ENCODE assay signal across 1 cellular context in genomic region chr6:83430606-83431544, GRCh38.
TF ChIP-seq lines count a peak whose summit lies in the region.

TSS of gene ME1 (minus strand) at chr6:83431051. CDS start at chr6:83430954, 97 bp downstream.

TF ChIP-seq in GM12878, 131 proteins besides CTCF, POLR2A, EP300 and RAD21 (continued from another document and continues in another):
- TF ChIP-seq NKRF (conservative IDR thresholded peaks at IDR 0.05) (no peak; the same call in 1 of the 2 replicates), RCOR1 (conservative IDR thresholded peaks at IDR 0.05; ENCODE audit: low read depth, low read length) (no peak), ASH2L (IDR thresholded peaks at IDR 0.05; ENCODE audit: borderline replicate concordance, low read depth) (no peak), E4F1 (IDR thresholded peaks at IDR 0.05; ENCODE audit: borderline replicate concordance, partially characterized antibody) (no peak), KDM1A (IDR thresholded peaks at IDR 0.05; ENCODE audit: borderline replicate concordance) (no peak), ZNF622 (IDR thresholded peaks at IDR 0.05) (no peak), IRF5 (IDR thresholded peaks at IDR 0.05; ENCODE audit: borderline replicate concordance) (no peak), ETV6 (conservative IDR thresholded peaks at IDR 0.05 in 1 of 2, IDR thresholded peaks at IDR 0.05 in 1 of 2; ENCODE audit: borderline replicate concordance in 1 of 2, low read depth in 1 of 2) (no peak), CREM (IDR thresholded peaks at IDR 0.05; ENCODE audit: low read depth) (no peak), CBX5 (IDR thresholded peaks at IDR 0.05; ENCODE audit: low read depth) (0 out of 2 replicates have a peak, but pooled peaks have one; percentile 33), NRF1 (conservative IDR thresholded peaks at IDR 0.05; ENCODE audit: low read depth, low read length) (no peak), CHD4 (IDR thresholded peaks at IDR 0.05) (no peak), CHD2 (IDR thresholded peaks at IDR 0.05; ENCODE audit: borderline replicate concordance, low read depth, low read length) (no peak), BCLAF1 (IDR thresholded peaks at IDR 0.05) (no peak), ZZZ3 (IDR thresholded peaks at IDR 0.05; ENCODE audit: control insufficient read depth, insufficient read length, low read depth) (no peak), ZBED1 (IDR thresholded peaks at IDR 0.05; ENCODE audit: borderline replicate concordance) (no peak), BCL11A (IDR thresholded peaks at IDR 0.05; ENCODE audit: low read depth, low read length) (no peak), SIN3A (IDR thresholded peaks at IDR 0.05; ENCODE audit: low read depth, low read length) (no peak), CBX3 (IDR thresholded peaks at IDR 0.05; ENCODE audit: borderline replicate concordance, low read depth) (no peak), RAD51 (IDR thresholded peaks at IDR 0.05) (no peak), PAX8 (IDR thresholded peaks at IDR 0.05) (no peak), MAX (IDR thresholded peaks at IDR 0.05; ENCODE audit: low read depth, low read length) (no peak), SREBF2 (IDR thresholded peaks at IDR 0.05; ENCODE audit: low read length) (no peak), SUPT20H (IDR thresholded peaks at IDR 0.05; ENCODE audit: borderline replicate concordance, control insufficient read depth, low read depth, low read length) (no peak), EGR1 (IDR thresholded peaks at IDR 0.05; ENCODE audit: borderline replicate concordance in 1 of 2, low read depth in 2 of 2, low read length in 2 of 2) (peak; percentile 35 to 98), KLF5 (IDR thresholded peaks at IDR 0.05; ENCODE audit: partially characterized antibody) (no peak), RB1 (IDR thresholded peaks at IDR 0.05; ENCODE audit: borderline replicate concordance) (no peak), FOXK2 (IDR thresholded peaks at IDR 0.05) (no peak), SMAD5 (IDR thresholded peaks at IDR 0.05; ENCODE audit: low read depth) (no peak), TCF3 (IDR thresholded peaks at IDR 0.05; ENCODE audit: borderline replicate concordance, insufficient read depth, low read depth, low read length) (peak; percentile 57; the same call in 1 of the 2 replicates), BACH1 (IDR thresholded peaks at IDR 0.05; ENCODE audit: borderline replicate concordance) (peak; percentile 100), E2F4 (IDR thresholded peaks at IDR 0.05; ENCODE audit: low read depth, low read length) (no peak), MEF2A (IDR thresholded peaks at IDR 0.05; ENCODE audit: insufficient read depth, low read depth, low read length) (no peak), NR2F1 (conservative IDR thresholded peaks at IDR 0.05) (peak; percentile 90; the same call in 1 of the 2 replicates), CEBPZ (IDR thresholded peaks at IDR 0.05; ENCODE audit: low read depth, low read length) (no peak), HDGF (IDR thresholded peaks at IDR 0.05) (peak; percentile 75; the same call in 1 of the 2 replicates), RELB (IDR thresholded peaks at IDR 0.05; ENCODE audit: low read depth) (peak; percentile 38; the same call in 1 of the 2 replicates), SP1 (IDR thresholded peaks at IDR 0.05; ENCODE audit: low read depth, low read length) (no peak), HSF1 (IDR thresholded peaks at IDR 0.05; ENCODE audit: low read depth, low read length) (no peak), EED (IDR thresholded peaks at IDR 0.05; ENCODE audit: low read depth) (no peak), SMAD1 (IDR thresholded peaks at IDR 0.05; ENCODE audit: low read depth, partially characterized antibody) (no peak), LARP7 (IDR thresholded peaks at IDR 0.05) (0 out of 2 replicates have a peak, but pooled peaks have one; percentile 21), BHLHE40 (IDR thresholded peaks at IDR 0.05; ENCODE audit: borderline replicate concordance in 1 of 2, low read depth in 2 of 2, low read length in 1 of 2) (peak; percentile 73 to 94; a peak in 3 of 4 replicates), ZBTB33 (IDR thresholded peaks at IDR 0.05) (no peak), WRNIP1 (IDR thresholded peaks at IDR 0.05; ENCODE audit: borderline replicate concordance, low read depth, low read length) (no peak), NBN (IDR thresholded peaks at IDR 0.05) (peak; percentile 62; the same call in 1 of the 2 replicates)
